ENCODE assay signal across 1 cellular context in the genomic region with DNA sequence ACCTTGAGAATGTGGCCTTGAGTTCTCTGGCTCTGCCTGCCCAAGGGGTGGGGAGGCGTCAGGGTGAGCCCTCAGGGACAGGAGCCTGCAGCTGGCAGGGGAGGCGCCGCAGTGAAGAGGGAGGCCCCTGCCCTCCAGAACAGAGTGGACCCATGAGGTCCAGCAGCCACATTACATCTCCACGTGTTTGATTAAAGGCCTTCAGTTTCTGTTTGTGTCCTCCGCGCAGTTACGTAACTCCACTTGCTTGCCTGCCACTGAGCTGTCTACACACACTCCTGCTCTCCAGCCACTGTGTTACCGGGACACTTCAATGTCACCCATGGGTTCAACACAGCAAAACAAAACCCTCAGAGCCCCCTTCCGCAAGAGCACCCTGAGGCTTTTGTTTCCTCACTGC.
TF ChIP-seq lines count a peak whose summit lies in the region.

No MANE protein-coding gene starts in this region.

TF ChIP-seq in liver, 16 proteins besides CTCF, POLR2A, EP300 and RAD21 (continued from another document):
- TF ChIP-seq ZBTB33 (IDR thresholded peaks at IDR 0.05) (peak; percentile 67), FOXA2 (IDR thresholded peaks at IDR 0.05) (peak; percentile 41), SP1 (IDR thresholded peaks at IDR 0.05) (peak; percentile 65), HNF4A (conservative IDR thresholded peaks at IDR 0.05) (peak; percentile 74 to 86), RXRA (IDR thresholded peaks at IDR 0.05) (peak; percentile 71 to 94), HNF4G (IDR thresholded peaks at IDR 0.05) (no peak), FOXA1 (IDR thresholded peaks at IDR 0.05) (peak; percentile 54)
- TF ChIP-seq, protein P1, sequence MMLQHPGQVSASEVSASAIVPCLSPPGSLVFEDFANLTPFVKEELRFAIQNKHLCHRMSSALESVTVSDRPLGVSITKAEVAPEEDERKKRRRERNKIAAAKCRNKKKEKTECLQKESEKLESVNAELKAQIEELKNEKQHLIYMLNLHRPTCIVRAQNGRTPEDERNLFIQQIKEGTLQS (IDR thresholded peaks at IDR 0.05), result no peak
- TF ChIP-seq, protein P2, sequence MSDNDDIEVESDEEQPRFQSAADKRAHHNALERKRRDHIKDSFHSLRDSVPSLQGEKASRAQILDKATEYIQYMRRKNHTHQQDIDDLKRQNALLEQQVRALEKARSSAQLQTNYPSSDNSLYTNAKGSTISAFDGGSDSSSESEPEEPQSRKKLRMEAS (IDR thresholded peaks at IDR 0.05), result peak; percentile 96
TF ChIP-seq in liver: peak in this region for 10.
